8 cellular contexts compared by ENCODE assay signal in the genomic region with DNA sequence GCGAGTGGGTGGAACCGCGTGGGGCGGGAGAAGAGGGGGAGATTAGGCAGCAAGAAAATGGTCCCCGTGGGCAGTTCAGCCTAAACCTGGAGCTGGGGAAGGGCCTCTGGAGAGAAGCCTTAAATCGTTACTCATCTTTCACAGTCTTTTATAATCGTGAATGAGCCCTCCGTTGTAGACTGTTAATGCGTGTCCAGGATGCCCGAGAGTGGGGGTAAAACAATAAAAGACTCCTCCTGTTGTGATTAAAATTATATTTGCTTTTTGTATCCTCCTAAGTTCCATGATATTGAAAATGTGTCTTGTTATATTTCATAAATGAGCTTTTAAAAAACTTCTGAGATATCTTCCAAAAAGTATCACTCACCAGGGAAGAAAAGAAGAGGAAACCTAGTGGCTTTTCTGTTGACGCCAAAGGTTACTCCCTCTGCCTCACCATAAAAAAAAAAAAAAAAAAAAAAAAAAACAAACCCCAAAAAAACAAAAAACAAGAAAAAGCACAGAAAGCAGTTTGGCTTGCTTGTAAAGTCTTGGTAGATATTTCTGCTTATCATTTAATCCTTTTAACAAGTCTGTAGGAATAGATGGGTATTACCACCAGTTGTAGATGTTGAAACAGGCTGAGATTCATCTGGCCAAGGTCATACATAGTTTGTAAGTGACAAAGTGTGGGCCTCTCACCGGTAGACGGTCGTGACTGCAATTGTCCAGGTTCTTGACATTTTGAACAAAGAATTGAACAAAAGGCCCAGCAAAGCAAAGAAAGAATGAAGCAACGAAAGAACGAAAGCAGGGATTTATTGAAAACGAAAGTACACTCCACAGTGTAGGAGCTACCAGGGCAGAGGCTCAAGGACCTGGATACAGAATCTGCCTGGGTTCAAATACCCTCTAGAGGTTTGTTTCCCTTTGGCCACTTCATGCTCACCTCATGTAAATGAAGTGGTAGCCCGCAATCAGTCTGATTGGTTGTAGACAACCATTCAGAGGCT. TPM values are rescaled to one million over a fixed set of nuclear protein-coding genes. Genes with fewer than 3 reads are reported as not detected.
DNase-seq lines count a peak whose midpoint lies in the region; ATAC-seq and TF ChIP-seq lines count a peak whose summit lies in the region.

No MANE protein-coding gene starts in this region.

- H3K4me3 ChIP-seq in body of pancreas (no peak overlapping the region), lower lobe of right lung (peak overlapping the region; percentile 68), transverse colon (peak overlapping the region; percentile 56 to 91 (median 72))

- no peaks in the 10 kb centered on the region for H3K36me3 Mint-ChIP-seq in activated T-cell treated with anti-CD3 and anti-CD28 coated beads, Interleukin-2, amount 50 U/mL, for 4 hours (ENCODE audit: insufficient read depth)

- TF ChIP-seq CTCF in body of pancreas (IDR thresholded peaks at IDR 0.05) (peak in 1 of 7 experiments; percentile 7), lower lobe of right lung (IDR thresholded peaks at IDR 0.05) (no peak), transverse colon (IDR thresholded peaks at IDR 0.05) (no peak)

- 26 to 29% methylated on average over 18 of the region's 18 CpGs for WGBS in body of pancreas, 2 donors
- WGBS in transverse colon (ENCODE audit: low coverage in 1 of 2), 2 donors = 24% methylated on average over 15 to 18 of the region's 18 CpGs

- peaks cover 26% of the 10 kb centered on the region for H3K4me1 ChIP-seq in body of pancreas
- peaks cover 25% of the 10 kb centered on the region for H3K4me1 ChIP-seq in lower lobe of right lung
- H3K4me1 ChIP-seq in transverse colon = peaks cover 7 to 16% (median 10%) of the 10 kb centered on the region in 4 donors

- H3K27me3 ChIP-seq in body of pancreas = no peaks in the 10 kb centered on the region
- no peaks in the 10 kb centered on the region for H3K27me3 ChIP-seq in lower lobe of right lung (ENCODE audit: low read depth)
- H3K27me3 ChIP-seq in transverse colon = no peaks in the 10 kb centered on the region

- H3K4me1 Mint-ChIP-seq in activated T-cell treated with anti-CD3 and anti-CD28 coated beads, Interleukin-2, amount 50 U/mL, for 4 hours (ENCODE audit: low read depth) = peaks cover 44% of the 10 kb centered on the region

- no peaks in the 10 kb centered on the region for H3K36me3 ChIP-seq in body of pancreas (replicated peaks in 1 of 2; ENCODE audit: insufficient read depth in 1 of 2, low read depth in 2 of 2)
- no peaks in the 10 kb centered on the region for H3K36me3 ChIP-seq in lower lobe of right lung
- H3K36me3 ChIP-seq in transverse colon = no peaks in the 10 kb centered on the region

- no peak for TF ChIP-seq EP300 in transverse colon (IDR thresholded peaks at IDR 0.05; ENCODE audit: low read depth)

- peak; percentile 2 to 7 for ATAC-seq in activated T-cell treated with anti-CD3 and anti-CD28 coated beads, Interleukin-2, amount 50 U/mL, for 4 hours
- ATAC-seq in body of pancreas = no peak
- peak; percentile 16 to 43 for ATAC-seq in lower lobe of right lung

- H3K27me3 Mint-ChIP-seq in activated T-cell treated with anti-CD3 and anti-CD28 coated beads, Interleukin-2, amount 50 U/mL, for 4 hours (ENCODE audit: low read depth) = no peaks in the 10 kb centered on the region

- no peaks in the 10 kb centered on the region for H3K9me3 Mint-ChIP-seq in activated T-cell treated with anti-CD3 and anti-CD28 coated beads, Interleukin-2, amount 50 U/mL, for 4 hours

- TF ChIP-seq POLR2A in body of pancreas (IDR thresholded peaks at IDR 0.05) = no peak
- TF ChIP-seq POLR2A in transverse colon (IDR thresholded peaks at IDR 0.05) = no peak

- peak overlapping the region; percentile 88 for H3K4me3 Mint-ChIP-seq in activated T-cell treated with anti-CD3 and anti-CD28 coated beads, Interleukin-2, amount 50 U/mL, for 4 hours

- H3K27ac ChIP-seq in body of pancreas = peak overlapping the region; percentile 9 to 87 (median 86)
- H3K27ac ChIP-seq in lower lobe of right lung = peak overlapping the region; percentile 93
- H3K27ac ChIP-seq in transverse colon = peak overlapping the region; percentile 94 to 96 (median 95)

- DNase-seq in activated T-cell treated with anti-CD3 and anti-CD28 coated beads, Interleukin-2, amount 50 U/mL, for 4 hours = no peak
- no peak for DNase-seq in activated T-cell treated with anti-CD3 and anti-CD28 coated beads for 4 hours
- peak; percentile 41 for DNase-seq in NAMALWA (ENCODE audit: low spot score)
- DNase-seq in body of pancreas = no peak
- no peak for DNase-seq in lower lobe of right lung
- DNase-seq in transverse colon = no peak
- DNase-seq in middle frontal gyrus (ENCODE audit: extremely low spot score, low spot score) = no peak
- no peak for DNase-seq in effector CD8-positive, alpha-beta T cell (lab: John Stamatoyannopoulos, UW)

- H3K9me3 ChIP-seq in body of pancreas = no peaks in the 10 kb centered on the region
- H3K9me3 ChIP-seq in lower lobe of right lung = no peaks in the 10 kb centered on the region
- no peaks in the 10 kb centered on the region for H3K9me3 ChIP-seq in transverse colon

- in situ Hi-C loops in transverse colon (cut with MboI; ENCODE audit: low pct_ligation_motif_present in 1 of 4, low pct_unique_long_range_greater_than_20kb in 1 of 4, low sequenced_read_pairs in 3 of 4) = no loop called here

- intact Hi-C loops in body of pancreas (cut with DNase I) = no loop called here
- intact Hi-C loops in lower lobe of right lung (cut with DNase I) = no loop called here
- intact Hi-C loops in transverse colon (cut with DNase I; ENCODE audit: low total_unique reads) = loop anchor here (10.0 kb wide), 1 partner anchor 365 kb away; the partner anchor contains the start of gene GSTA4

RNA-seq across cellular contexts. Expression of gene ELOVL5, which starts 11.4 kb away (rescaled TPM):
- 100 to 1,000 TPM in 2 of 3 donors, 10 to 100 TPM in 1; 89.4 to 115 (median 104) TPM for total RNA-seq in activated T-cell treated with anti-CD3 and anti-CD28 coated beads, Interleukin-2, amount 50 U/mL, for 4 hours
- total RNA-seq in body of pancreas (10 to 100 TPM in 1 of 2 donors, 1 to 10 TPM in 1; 8.6 to 11.2 TPM), lower lobe of right lung (72.4 TPM), transverse colon (10 to 100 TPM; 14.3 to 63.1 (median 29.2) TPM)

Comparison
In these comparisons a context has a peak if more than half of its experiments do, and no peak if none do; other contexts are left out.
1. H3K4me3 ChIP-seq: peak in lower lobe of right lung (single experiment) and transverse colon (4 of 4); none in body of pancreas (0 of 2).
2. Peak in every context shown above with its lines, with median percentiles within 50 percentile points of each other: H3K27ac ChIP-seq.